Comparison of ENCODE assay signal across 22 cellular contexts in the genomic region with DNA sequence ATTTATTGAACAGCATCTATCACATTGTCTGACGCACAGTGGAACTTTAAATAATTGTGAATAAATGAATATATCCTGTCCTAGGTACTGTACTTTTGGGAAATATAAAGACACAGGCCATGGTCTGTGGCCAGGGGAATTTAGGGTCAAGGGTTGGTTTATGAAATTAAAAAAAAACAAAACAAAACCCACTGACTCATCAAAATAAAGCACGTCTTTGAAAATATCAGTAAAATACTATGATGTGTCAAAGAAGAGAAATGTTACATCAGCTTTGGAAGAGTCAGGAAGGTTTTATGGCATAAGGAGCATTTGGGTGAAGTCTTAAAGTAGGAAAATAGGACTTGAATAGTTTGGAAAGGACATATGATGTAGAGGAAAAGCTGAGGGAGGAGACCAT.
"Had no signal": no experiment of that assay in that cellular context is flagged by ENCODE, and none has a peak within 500 bp of the region (broad histone marks: within the 10 kb centered on the region; RNA-seq: fewer than 3 reads in every experiment).

No MANE protein-coding gene starts in this region.

- H3K27ac Mint-ChIP-seq: natural killer cell had no signal

- FAIRE-seq: endometrium, small intestine had no signal

- H3K36me3 Mint-ChIP-seq: natural killer cell had no signal

- H3K9me3 Mint-ChIP-seq: natural killer cell had no signal

- ATAC-seq: gastroesophageal sphincter, left colon, left ventricle myocardium superior, mucosa of descending colon, natural killer cell had no signal

- H3K4me1 Mint-ChIP-seq: natural killer cell had no signal

- H3K27me3 ChIP-seq: dorsolateral prefrontal cortex, esophagus muscularis mucosa, gastroesophageal sphincter, ovary, right atrium auricular region, stomach, transverse colon had no signal

- H3K4me3 Mint-ChIP-seq: natural killer cell, neural crest cell had no signal

- H3K9me3 ChIP-seq: esophagus muscularis mucosa, gastroesophageal sphincter, mucosa of descending colon, ovary, right atrium auricular region, stomach, thoracic aorta, transverse colon had no signal

- DNase-seq: cortex of kidney; dorsolateral prefrontal cortex; effector memory CD4-positive, alpha-beta T cell; foreskin fibroblast; left colon; left ventricle myocardium superior; mucosa of descending colon; natural killer cell; ovary; small intestine; stimulated activated CD4-positive, alpha-beta T cell treated with anti-CD3 and anti-CD28 coated beads, Interleukin-12 subunit alpha, Interleukin-12 subunit beta, amount 100 ng/mL, for 4 hours; stimulated activated naive CD4-positive, alpha-beta T cell; stomach; substantia nigra; transverse colon had no signal

- H3K4me3 ChIP-seq: dorsolateral prefrontal cortex, esophagus muscularis mucosa, gastroesophageal sphincter, mucosa of descending colon, ovary, right atrium auricular region, stomach, thoracic aorta, transverse colon had no signal

- H3K27ac ChIP-seq: dorsolateral prefrontal cortex, epithelial cell of prostate, esophagus muscularis mucosa, gastroesophageal sphincter, ovary, right atrium auricular region, stomach, thoracic aorta, transverse colon had no signal

- H3K36me3 ChIP-seq: ovary had no signal
